ENCODE assay signal across 9 cellular contexts in the genomic region with DNA sequence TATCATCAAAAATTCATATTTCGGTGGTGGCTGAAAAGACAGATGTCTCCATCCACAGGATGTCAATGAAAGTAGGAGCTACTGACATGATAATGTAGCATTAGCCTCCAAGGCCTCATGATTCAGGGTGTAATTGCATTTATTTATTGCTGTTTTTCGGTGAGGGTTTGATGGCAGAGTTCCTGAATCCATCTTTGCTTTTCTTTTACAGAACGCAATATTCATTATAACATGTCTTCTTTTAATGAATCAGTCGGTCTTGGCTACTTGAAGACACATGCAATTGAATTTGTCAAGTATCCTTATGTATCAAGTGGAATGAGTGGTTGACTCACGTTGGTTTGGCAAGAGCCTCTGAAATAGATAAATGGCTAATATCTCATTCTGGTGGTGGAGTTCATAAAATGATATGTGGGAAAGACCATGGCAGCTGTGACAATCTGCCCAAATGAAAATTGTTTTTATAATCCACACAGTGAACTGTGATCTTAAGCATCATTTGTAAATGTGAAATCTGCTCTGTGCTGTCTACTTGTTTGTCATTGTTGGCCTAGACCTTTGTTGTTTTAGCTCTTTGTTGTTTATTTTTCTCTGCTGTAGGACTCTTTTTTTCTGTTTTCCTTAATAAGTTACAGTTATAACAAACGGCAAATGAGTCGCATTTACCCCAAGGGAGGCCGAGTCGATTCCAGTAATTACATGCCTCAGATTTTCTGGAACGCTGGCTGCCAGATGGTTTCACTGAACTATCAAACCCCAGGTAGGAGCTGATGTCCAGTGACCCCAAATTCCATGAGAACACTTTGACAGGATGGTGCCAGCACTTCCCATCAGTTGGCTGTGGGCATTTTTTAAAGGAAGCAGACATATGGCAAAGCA.
DNase-seq lines count a peak whose midpoint lies in the region; ATAC-seq and TF ChIP-seq lines count a peak whose summit lies in the region.
"Had no signal": no experiment of that assay in that cellular context is flagged by ENCODE, and none has a peak within 500 bp of the region (broad histone marks: within the 10 kb centered on the region; RNA-seq: fewer than 3 reads in every experiment).

No MANE protein-coding gene starts in this region.

- 66 to 74% methylated on average over 10 of the region's 10 CpGs for WGBS in upper lobe of left lung, 2 donors

- H3K27me3 ChIP-seq in RWPE2 (ENCODE audit: insufficient read depth, poor library complexity, severe bottlenecking) (no peaks in the 10 kb centered on the region), foreskin keratinocyte (no peaks in the 10 kb centered on the region), upper lobe of left lung (no peaks in the 10 kb centered on the region)
- H3K27me3 ChIP-seq: adrenal gland had no signal

- H3K4me1 ChIP-seq in RWPE2 (ENCODE audit: insufficient read depth, poor library complexity, severe bottlenecking): peaks cover 3% of the 10 kb centered on the region
- H3K4me1 ChIP-seq in foreskin keratinocyte: peaks cover 16% of the 10 kb centered on the region
- H3K4me1 ChIP-seq in upper lobe of left lung: no peaks in the 10 kb centered on the region
- H3K4me1 ChIP-seq: adrenal gland had no signal

- no peak for TF ChIP-seq POLR2A in upper lobe of left lung (IDR thresholded peaks at IDR 0.05)

- ATAC-seq in GM21526 (IDR thresholded peaks at IDR 0.05; ENCODE audit: low FRiP score, unreplicated experiment): peak; percentile 10
- ATAC-seq in RWPE2 (ENCODE audit: low read depth): peak; percentile 32
- peak; percentile 22 for ATAC-seq in foreskin keratinocyte
- ATAC-seq in upper lobe of left lung (ENCODE audit: low FRiP score in 2 of 2): no peak
- ATAC-seq in left cardiac atrium: no peak

- H3K9me3 ChIP-seq in RWPE2 (ENCODE audit: severe bottlenecking) (no peaks in the 10 kb centered on the region), upper lobe of left lung (no peaks in the 10 kb centered on the region)
- H3K9me3 ChIP-seq: adrenal gland had no signal

- intact Hi-C loops in left cardiac atrium (cut with DNase I): loop anchor here in 1 of 2 donors (1.0 to 10.0 kb wide), 2 partner anchors 202 to 676 kb away; no protein-coding TSS in a partner anchor

- H3K4me3 ChIP-seq in AG04449 (ENCODE audit: low read depth, low read length) (no peak overlapping the region), RWPE2 (ENCODE audit: severe bottlenecking) (no peak overlapping the region), upper lobe of left lung (no peak overlapping the region)
- H3K4me3 ChIP-seq: adrenal gland had no signal

- CTCF ChIA-PET in AG04449 (lab: Yijun Ruan, JAX): interaction anchor here (0.6 to 8.0 kb wide), 61 partner anchors 8 to 1019 kb away, joined by 3 to 478 read pairs (median 5); partner anchors contain the start of gene LAMP5

- H3K27ac ChIP-seq in RWPE2 (ENCODE audit: poor library complexity, severe bottlenecking): peak overlapping the region; percentile 52
- H3K27ac ChIP-seq in foreskin keratinocyte: no peak overlapping the region
- no peak overlapping the region for H3K27ac ChIP-seq in upper lobe of left lung
- H3K27ac ChIP-seq: adrenal gland had no signal

- TF ChIP-seq CTCF in AG04449 (IDR thresholded peaks at IDR 0.05; ENCODE audit: insufficient read depth, low read length, missing control alignments) (no peak), RWPE2 (IDR thresholded peaks at IDR 0.05; ENCODE audit: poor library complexity, severe bottlenecking) (peak; percentile 77), foreskin keratinocyte (conservative IDR thresholded peaks at IDR 0.05) (no peak), upper lobe of left lung (IDR thresholded peaks at IDR 0.05) (peak in 1 of 6 experiments; percentile 16)

- POLR2A ChIA-PET in AG04449 (lab: Yijun Ruan, JAX): interaction anchor here (0.6 to 0.9 kb wide), 3 partner anchors 181 to 503 kb away, joined by 3 read pairs; no protein-coding TSS in a partner anchor

- DNase-seq in AG04449 (ENCODE audit: low read depth, low spot score): peak; percentile 34
- no peak for DNase-seq in RWPE2 (ENCODE audit: low spot score)
- peak; percentile 24 to 60 for DNase-seq in foreskin keratinocyte
- no peak for DNase-seq in stimulated activated CD8-positive, alpha-beta memory T cell treated with anti-CD3 and anti-CD28 coated beads, Interleukin-4, amount 100 ng/mL, for 48 hours
- DNase-seq in activated CD4-positive, alpha-beta T cell treated with anti-CD3 and anti-CD28 coated beads, Interleukin-2, amount 50 U/mL, for 48 hours: no peak
- no peak for DNase-seq in upper lobe of left lung
- no peak for DNase-seq in left cardiac atrium

- peaks cover 30% of the 10 kb centered on the region for H3K36me3 ChIP-seq in RWPE2 (ENCODE audit: low read depth)
- H3K36me3 ChIP-seq in upper lobe of left lung: peaks cover 0 to 6% (median 0%) of the 10 kb centered on the region in 4 donors
- H3K36me3 ChIP-seq: adrenal gland had no signal

- TF ChIP-seq EP300 in upper lobe of left lung (IDR thresholded peaks at IDR 0.05): no peak

Comparison
In these comparisons a context has a peak if more than half of its experiments do, and no peak if none do; other contexts are left out.
1. DNase-seq: peak in AG04449 (single experiment) and foreskin keratinocyte (2 of 2); none in RWPE2 (single experiment), stimulated activated CD8-positive, alpha-beta memory T cell treated with anti-CD3 and anti-CD28 coated beads, Interleukin-4, amount 100 ng/mL, for 48 hours (single experiment), activated CD4-positive, alpha-beta T cell treated with anti-CD3 and anti-CD28 coated beads, Interleukin-2, amount 50 U/mL, for 48 hours (0 of 2), upper lobe of left lung (0 of 2) and left cardiac atrium (single experiment).
2. ATAC-seq: peak in GM21526 (single experiment), RWPE2 (single experiment) and foreskin keratinocyte (single experiment); none in upper lobe of left lung (0 of 2) and left cardiac atrium (0 of 2).